ENCODE assay signal across 8 cellular contexts in the genomic region with DNA sequence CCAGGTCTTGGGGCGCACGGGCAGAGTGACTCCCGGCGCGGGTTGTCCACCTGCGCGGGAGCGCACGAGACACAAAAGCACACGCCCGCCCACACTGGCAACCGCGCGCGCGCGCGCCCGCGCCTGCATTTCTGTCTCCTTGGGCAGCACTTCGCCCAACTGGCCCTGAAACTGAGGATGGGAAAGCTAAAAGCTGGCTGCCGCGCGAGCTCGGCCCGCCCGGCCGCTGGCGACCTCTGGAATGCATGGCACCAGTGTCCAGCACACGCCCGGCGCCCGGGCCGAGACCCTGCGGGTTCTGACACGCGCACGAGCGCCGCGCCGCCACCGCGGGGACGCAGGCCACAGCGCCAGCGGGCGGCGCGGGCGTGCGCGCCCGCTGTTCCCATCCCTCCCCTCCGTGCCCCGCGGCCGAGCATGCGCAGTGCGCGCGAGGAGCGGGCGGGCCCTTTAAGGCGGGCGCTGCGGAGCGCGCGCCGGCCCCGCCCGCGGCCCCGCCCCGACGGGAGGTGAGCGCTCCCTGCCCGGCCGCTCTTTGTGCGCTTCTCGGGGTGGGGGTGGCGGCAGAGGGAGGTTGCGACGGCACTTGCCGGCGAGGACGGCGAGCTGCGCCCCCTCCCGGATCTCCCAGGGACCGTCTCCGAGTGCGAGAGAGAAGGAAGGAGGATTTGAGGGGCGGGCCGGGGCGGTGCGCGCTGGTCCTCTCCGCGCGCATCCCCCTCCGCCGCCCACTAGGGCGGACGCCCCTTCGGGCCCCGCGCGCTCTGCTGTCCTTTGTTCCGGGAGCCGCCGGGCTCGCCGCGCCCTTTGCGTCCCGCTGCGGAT. TPM values are rescaled to one million over a fixed set of nuclear protein-coding genes. Genes with fewer than 3 reads are reported as not detected.
DNase-seq lines count a peak whose midpoint lies in the region; ATAC-seq and TF ChIP-seq lines count a peak whose summit lies in the region.

No MANE protein-coding gene starts in this region.

- H3K4me3 Mint-ChIP-seq in activated CD4-positive, alpha-beta T cell treated with anti-CD3 and anti-CD28 coated beads, Interleukin-2, amount 10 ng/mL, durations not matched to agents 24 days and 14 days: peak overlapping the region; percentile 91

- peak overlapping the region; percentile 89 for H3K27ac Mint-ChIP-seq in activated CD4-positive, alpha-beta T cell treated with anti-CD3 and anti-CD28 coated beads, Interleukin-2, amount 10 ng/mL, durations not matched to agents 24 days and 14 days

- no peaks in the 10 kb centered on the region for H3K36me3 Mint-ChIP-seq in activated CD4-positive, alpha-beta T cell treated with anti-CD3 and anti-CD28 coated beads, Interleukin-2, amount 10 ng/mL, durations not matched to agents 24 days and 14 days (ENCODE audit: low read depth)

- TF ChIP-seq RAD21 in liver (IDR thresholded peaks at IDR 0.05): peak; percentile 29 to 71

- H3K9ac ChIP-seq in liver (ENCODE audit: low read depth in 1 of 2, low read length in 2 of 2): peak overlapping the region; percentile 47 to 63

- H3K27me3 Mint-ChIP-seq in activated CD4-positive, alpha-beta T cell treated with anti-CD3 and anti-CD28 coated beads, Interleukin-2, amount 10 ng/mL, durations not matched to agents 24 days and 14 days: peaks cover 32% of the 10 kb centered on the region

- DNase-seq in Ammon's horn (ENCODE audit: low spot score) (peak; percentile 91), NCI-H460 (ENCODE audit: extremely low read depth, low read depth) (peak; percentile 90), dedifferentiated amniotic fluid mesenchymal stem cell (ENCODE audit: extremely low spot score) (peak; percentile 88)
- peak; percentile 96 for DNase-seq in activated CD4-positive, alpha-beta T cell treated with anti-CD3 and anti-CD28 coated beads, Interleukin-2, amount 10 ng/mL, durations not matched to agents 24 days and 14 days
- peak; percentile 74 to 83 for DNase-seq in stimulated activated CD4-positive, alpha-beta T cell treated with anti-CD3 and anti-CD28 coated beads, Interleukin-2, amount 100 ng/mL, for 48 hours

- intact Hi-C loops in activated CD4-positive, alpha-beta T cell treated with anti-CD3 and anti-CD28 coated beads, Interleukin-2, amount 10 ng/mL, durations not matched to agents 24 days and 14 days (cut with micrococcal nuclease): loop anchor here (1.0 to 10.0 kb wide), 5 partner anchors 215 to 1062 kb away; a partner anchor contains a TSS

- H3K4me1 Mint-ChIP-seq in activated CD4-positive, alpha-beta T cell treated with anti-CD3 and anti-CD28 coated beads, Interleukin-2, amount 10 ng/mL, durations not matched to agents 24 days and 14 days: peaks cover 17% of the 10 kb centered on the region

- peak; percentile 44 for TF ChIP-seq CTCF in liver (IDR thresholded peaks at IDR 0.05; ENCODE audit: low read depth, low read length, missing input control)

- no peaks in the 10 kb centered on the region for H3K36me3 ChIP-seq in liver (ENCODE audit: control insufficient read depth in 4 of 4, insufficient read depth in 3 of 4, low read depth in 1 of 4, low read length in 3 of 4)

- peak overlapping the region; percentile 82 to 94 for H3K27ac ChIP-seq in liver (ENCODE audit: low read depth in 1 of 2, low read length in 2 of 2)

- ATAC-seq in GM19043 (IDR thresholded peaks at IDR 0.05; ENCODE audit: low read depth, unreplicated experiment): peak; percentile 50
- ATAC-seq in HG03378 (IDR thresholded peaks at IDR 0.05; ENCODE audit: unreplicated experiment): peak; percentile 49

- H3K4me3 ChIP-seq in liver (ENCODE audit: low read depth in 1 of 3, low read length in 3 of 3): peak overlapping the region; percentile 41 to 91 (median 79)

- peaks cover 10 to 32% (median 18%) of the 10 kb centered on the region in 4 donors for H3K4me1 ChIP-seq in liver (ENCODE audit: control insufficient read depth in 4 of 4, insufficient read depth in 4 of 4, low read length in 3 of 4)

- no peaks in the 10 kb centered on the region for H3K9me3 ChIP-seq in liver (ENCODE audit: control insufficient read depth in 4 of 4, low read length in 3 of 4)

- WGBS in liver: 2% methylated on average over 119 of the region's 119 CpGs

- peaks cover 0 to 3% (median 1%) of the 10 kb centered on the region in 4 donors for H3K27me3 ChIP-seq in liver (ENCODE audit: control insufficient read depth in 4 of 4, insufficient read depth in 4 of 4, low read length in 3 of 4)

- H3K9me3 Mint-ChIP-seq in activated CD4-positive, alpha-beta T cell treated with anti-CD3 and anti-CD28 coated beads, Interleukin-2, amount 10 ng/mL, durations not matched to agents 24 days and 14 days: no peaks in the 10 kb centered on the region

TF ChIP-seq in liver, 16 proteins besides CTCF, POLR2A, EP300 and RAD21:
- TF ChIP-seq NR2F2 (IDR thresholded peaks at IDR 0.05) (no peak), HNF4G (IDR thresholded peaks at IDR 0.05) (no peak)

RNA-seq across cellular contexts. Expression of a gene that starts 1.1 kb away (rescaled TPM):
- total RNA-seq in NCI-H460 (2014; rRNA removed; shearing (Covaris generic)): 3.6 and 5.2 TPM in 2 replicates
- 0.98 and 3.3 TPM in 2 replicates for polyA plus RNA-seq in NCI-H460 (2014; cell fraction: nucleus; rRNA removed)
- 1.1 TPM in 2 replicates for total RNA-seq in activated CD4-positive, alpha-beta T cell treated with anti-CD3 and anti-CD28 coated beads, Interleukin-2, amount 10 ng/mL, durations not matched to agents 24 days and 14 days
- 1 to 10 TPM in 1 of 2 donors, under 1 TPM in 1; 0.33 to 1.4 TPM for total RNA-seq in liver
- under 1 TPM in 1 of 2 donors, not detected in 1; 0.89 TPM for polyA plus RNA-seq in liver

Comparison
In these comparisons a context has a peak if more than half of its experiments do, and no peak if none do; other contexts are left out.
1. Peak in every context shown above with its lines: DNase-seq, ATAC-seq, H3K4me3 ChIP-seq and H3K27ac ChIP-seq.